Comparison of ENCODE assay signal across 19 cellular contexts in genomic region chr13:43230989-43231388, GRCh38.
"Had no signal": no experiment of that assay in that cellular context is flagged by ENCODE, and none has a peak within 500 bp of the region (broad histone marks: within the 10 kb centered on the region; RNA-seq: fewer than 3 reads in every experiment).

No MANE protein-coding gene starts in this region.

- DNase-seq: effector CD4-positive, alpha-beta T cell; endodermal cell; erythroblast; heart right ventricle; hypothalamus; kidney glomerular epithelial cell; natural killer cell; ovary; right cardiac atrium; stimulated activated CD4-positive, alpha-beta T cell treated with anti-CD3 and anti-CD28 coated beads, Interleukin-2, amount 100 ng/mL, for 48 hours; tibial artery; upper lobe of left lung had no signal

- H3K4me1 ChIP-seq: heart right ventricle, tibial artery, upper lobe of left lung had no signal

- ATAC-seq: heart right ventricle; natural killer cell; right cardiac atrium; stimulated activated memory B cell treated with anti-CD40 and anti-IgM and Interleukin-4, amounts not matched to agents 10 μg/mL and 1 μg/mL and 100 μg/mL, for 72 hours had no signal

- H3K9me3 ChIP-seq: heart right ventricle, ovary, tibial artery, upper lobe of left lung, vagina had no signal

- H3K27me3 ChIP-seq: heart right ventricle, ovary, tibial artery, upper lobe of left lung, vagina had no signal

- H3K36me3 ChIP-seq: heart right ventricle, ovary, tibial artery, upper lobe of left lung, vagina had no signal

- FAIRE-seq: endothelial cell of umbilical vein, frontal cortex, islet of Langerhans had no signal

- H3K4me3 ChIP-seq: coronary artery, heart right ventricle, ovary, smooth muscle cell, tibial artery, upper lobe of left lung, vagina had no signal

- H3K27ac ChIP-seq: coronary artery, heart right ventricle, ovary, tibial artery, upper lobe of left lung, vagina had no signal

- H3K4me2 ChIP-seq: smooth muscle cell had no signal
